In the genomic region with DNA sequence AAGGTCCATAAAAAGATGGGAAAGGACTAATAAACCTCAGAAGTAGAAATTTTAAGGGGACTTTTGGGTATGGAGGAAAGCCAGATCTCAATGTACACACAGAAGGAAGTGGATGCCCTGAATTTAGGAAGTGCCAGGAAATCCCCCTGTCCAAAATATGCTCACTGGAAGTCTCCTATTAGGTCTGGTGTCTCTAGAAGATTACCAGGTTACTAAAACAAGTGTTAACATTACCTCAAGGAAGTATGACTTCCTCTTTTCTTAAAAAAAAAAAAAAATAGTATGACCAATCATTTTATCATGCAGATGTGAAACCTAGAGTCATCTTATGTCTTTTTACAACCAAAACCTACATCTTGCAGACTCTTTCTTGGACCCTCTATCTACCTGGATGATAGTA, we compare ENCODE assay signal across 14 cellular contexts. TPM values are rescaled to one million over a fixed set of nuclear protein-coding genes. Genes with fewer than 3 reads are reported as not detected.
DNase-seq lines count a peak whose midpoint lies in the region; ATAC-seq and TF ChIP-seq lines count a peak whose summit lies in the region.
"Had no signal": no experiment of that assay in that cellular context is flagged by ENCODE, and none has a peak within 500 bp of the region (broad histone marks: within the 10 kb centered on the region; RNA-seq: fewer than 3 reads in every experiment).

No MANE protein-coding gene starts in this region.

- H4K8ac ChIP-seq in mesendoderm (ENCODE audit: low read depth, low read length), result no peak overlapping the region

- TF ChIP-seq POLR2A in NB4 (IDR thresholded peaks at IDR 0.05; ENCODE audit: extremely low read depth, insufficient read length), result no peak

- no peak overlapping the region for H3K4ac ChIP-seq in mesendoderm (ENCODE audit: low read depth, low read length)

- H3K4me1 ChIP-seq in neutrophil (ENCODE audit: control insufficient read depth in 1 of 2, insufficient read depth in 1 of 2, low read depth in 1 of 2, low read length in 1 of 2) (peaks cover 40 to 43% of the 10 kb centered on the region in 2 experiments), mesendoderm (ENCODE audit: control insufficient read depth, low read depth, low read length) (no peaks in the 10 kb centered on the region)
- H3K4me1 ChIP-seq: upper lobe of right lung had no signal

- no peak overlapping the region for H2BK120ac ChIP-seq in mesendoderm (ENCODE audit: low read depth, low read length)

- H3K9me3 ChIP-seq in neutrophil, result no peaks in the 10 kb centered on the region
- H3K9me3 ChIP-seq: A549, upper lobe of right lung had no signal

- intact Hi-C loops in activated CD4-positive, alpha-beta T cell treated with anti-CD3 and anti-CD28 coated beads for 36 hours (cut with DNase I, micrococcal nuclease), result loop anchor here in 1 of 2 experiments (1.0 to 2.0 kb wide), 2 partner anchors 12 to 25 kb away; no protein-coding TSS in a partner anchor

- no peak overlapping the region for H3K4me3 Mint-ChIP-seq in activated CD4-positive, alpha-beta T cell treated with anti-CD3 and anti-CD28 coated beads for 36 hours
- H3K4me3 Mint-ChIP-seq in activated CD4-positive, alpha-beta T cell treated with anti-CD3 and anti-CD28 coated beads, Interleukin-2, amount 10 ng/mL, durations not matched to agents 7 days and 5 days, result no peak overlapping the region
- H3K4me3 Mint-ChIP-seq: WTC11 had no signal

- peak overlapping the region; percentile 89 for H3K27ac ChIP-seq in neutrophil
- H3K27ac ChIP-seq in mesendoderm (ENCODE audit: low read depth, low read length), result no peak overlapping the region
- H3K27ac ChIP-seq: A549, upper lobe of right lung had no signal

- H3K27me3 ChIP-seq in neutrophil (no peaks in the 10 kb centered on the region), mesendoderm (ENCODE audit: insufficient read depth, low read length, poor library complexity) (no peaks in the 10 kb centered on the region)
- H3K27me3 ChIP-seq: upper lobe of right lung had no signal

- peaks cover 50% of the 10 kb centered on the region for H3K4me1 Mint-ChIP-seq in activated CD4-positive, alpha-beta T cell treated with anti-CD3 and anti-CD28 coated beads for 36 hours
- peaks cover 56% of the 10 kb centered on the region for H3K4me1 Mint-ChIP-seq in activated CD4-positive, alpha-beta T cell treated with anti-CD3 and anti-CD28 coated beads, Interleukin-2, amount 10 ng/mL, durations not matched to agents 7 days and 5 days

- no peak overlapping the region for H3K18ac ChIP-seq in mesendoderm (ENCODE audit: low read length)

- H3K9me3 Mint-ChIP-seq in activated CD4-positive, alpha-beta T cell treated with anti-CD3 and anti-CD28 coated beads for 36 hours (ENCODE audit: low read depth), result no peaks in the 10 kb centered on the region
- H3K9me3 Mint-ChIP-seq in activated CD4-positive, alpha-beta T cell treated with anti-CD3 and anti-CD28 coated beads, Interleukin-2, amount 10 ng/mL, durations not matched to agents 7 days and 5 days, result no peaks in the 10 kb centered on the region
- H3K9me3 Mint-ChIP-seq: WTC11 had no signal

- CTCF ChIA-PET in activated CD4-positive, alpha-beta T cell treated with anti-CD3 and anti-CD28 coated beads for 36 hours (lab: Charles Lee), result interaction anchor here (0.6 to 1.6 kb wide), 3 partner anchors 35 to 215 kb away, joined by 3 to 5 read pairs (median 4); no protein-coding TSS in a partner anchor
- CTCF ChIA-PET in activated CD4-positive, alpha-beta T cell treated with anti-CD3 and anti-CD28 coated beads, Interleukin-2, amount 10 ng/mL, durations not matched to agents 7 days and 5 days (lab: Charles Lee), result interaction anchor here (0.7 kb wide), 1 partner anchor 343 kb away, joined by 9 read pairs; no protein-coding TSS in a partner anchor

- peak overlapping the region; percentile 20 for H3K27ac Mint-ChIP-seq in activated CD4-positive, alpha-beta T cell treated with anti-CD3 and anti-CD28 coated beads for 36 hours
- no peak overlapping the region for H3K27ac Mint-ChIP-seq in activated CD4-positive, alpha-beta T cell treated with anti-CD3 and anti-CD28 coated beads, Interleukin-2, amount 10 ng/mL, durations not matched to agents 7 days and 5 days
- H3K27ac Mint-ChIP-seq: WTC11 had no signal

- no peak overlapping the region for H3K4me2 ChIP-seq in mesendoderm (ENCODE audit: low read length)
- H3K4me2 ChIP-seq: A549 had no signal

- no peak overlapping the region for H4K5ac ChIP-seq in mesendoderm (ENCODE audit: low read length)

- H3K56ac ChIP-seq in mesendoderm (ENCODE audit: low read length), result no peak overlapping the region

- H3K79me2 ChIP-seq in mesendoderm (ENCODE audit: control insufficient read depth, insufficient read depth, low read length), result no peaks in the 10 kb centered on the region

- H3K36me3 Mint-ChIP-seq in activated CD4-positive, alpha-beta T cell treated with anti-CD3 and anti-CD28 coated beads for 36 hours (ENCODE audit: low read depth), result peaks cover 45% of the 10 kb centered on the region
- peaks cover 71% of the 10 kb centered on the region for H3K36me3 Mint-ChIP-seq in activated CD4-positive, alpha-beta T cell treated with anti-CD3 and anti-CD28 coated beads, Interleukin-2, amount 10 ng/mL, durations not matched to agents 7 days and 5 days (ENCODE audit: low read depth)

- H2BK5ac ChIP-seq in mesendoderm (ENCODE audit: low read length), result no peak overlapping the region

- H3K27me3 Mint-ChIP-seq in activated CD4-positive, alpha-beta T cell treated with anti-CD3 and anti-CD28 coated beads for 36 hours, result no peaks in the 10 kb centered on the region
- H3K27me3 Mint-ChIP-seq in activated CD4-positive, alpha-beta T cell treated with anti-CD3 and anti-CD28 coated beads, Interleukin-2, amount 10 ng/mL, durations not matched to agents 7 days and 5 days, result no peaks in the 10 kb centered on the region

- H2AK5ac ChIP-seq in mesendoderm (ENCODE audit: low read length), result no peak overlapping the region

- H3K36me3 ChIP-seq in neutrophil, result peaks cover 59% of the 10 kb centered on the region
- H3K36me3 ChIP-seq in mesendoderm (ENCODE audit: control insufficient read depth, insufficient read depth, low read length), result no peaks in the 10 kb centered on the region

- H3K4me3 ChIP-seq in NB4 (ENCODE audit: low read depth, low read length) (no peak overlapping the region), neutrophil (ENCODE audit: low read depth in 1 of 2, low read length in 1 of 2) (peak overlapping the region in 1 of 2 experiments; percentile 16), mesendoderm (ENCODE audit: low read length) (no peak overlapping the region)
- H3K4me3 ChIP-seq: A549, upper lobe of right lung had no signal

- no peaks in the 10 kb centered on the region for H3K79me1 ChIP-seq in mesendoderm (ENCODE audit: low read length)

- no peak overlapping the region for H3K9ac ChIP-seq in mesendoderm (ENCODE audit: low read length)

- no peak overlapping the region for H3K23ac ChIP-seq in mesendoderm (ENCODE audit: low read length)

- no peak for TF ChIP-seq CTCF in NB4 (IDR thresholded peaks at IDR 0.05; ENCODE audit: low read depth, low read length)
- TF ChIP-seq CTCF in neutrophil (IDR thresholded peaks at IDR 0.05), result no peak

- ATAC-seq in activated CD4-positive, alpha-beta T cell treated with anti-CD3 and anti-CD28 coated beads for 36 hours, result peak; percentile 9
- peak; percentile 47 for ATAC-seq in HG02840 (IDR thresholded peaks at IDR 0.05; ENCODE audit: low FRiP score, unreplicated experiment)
- ATAC-seq: A549, left cardiac atrium, upper lobe of right lung, WTC11 had no signal

- POLR2A ChIA-PET in activated CD4-positive, alpha-beta T cell treated with anti-CD3 and anti-CD28 coated beads for 36 hours (lab: Charles Lee), result no interaction called here
- POLR2A ChIA-PET in activated CD4-positive, alpha-beta T cell treated with anti-CD3 and anti-CD28 coated beads, Interleukin-2, amount 10 ng/mL, durations not matched to agents 7 days and 5 days (lab: Charles Lee), result interaction anchor here (0.6 kb wide), 1 partner anchor 39 kb away, joined by 5 read pairs; no protein-coding TSS in a partner anchor

- no peak overlapping the region for H2BK15ac ChIP-seq in mesendoderm (replicated peaks; ENCODE audit: low read depth)

- no peak for DNase-seq in activated CD4-positive, alpha-beta T cell treated with anti-CD3 and anti-CD28 coated beads for 36 hours
- DNase-seq in activated CD4-positive, alpha-beta T cell treated with anti-CD3 and anti-CD28 coated beads, Interleukin-2, amount 10 ng/mL, durations not matched to agents 7 days and 5 days, result no peak
- DNase-seq in NB4 (ENCODE audit: low read depth) (peak; percentile 29), DMS79 (lab: John Stamatoyannopoulos, UW) (no peak), mesendoderm (no peak), NCI-H187 treated with DMSO at 0.1 percent for 48 hours (lab: John Stamatoyannopoulos, UW) (no peak)
- DNase-seq: cerebellar nuclear complex, left cardiac atrium, small intestine, upper lobe of right lung had no signal

RNA-seq across cellular contexts. Expression of a gene that starts 30.7 kb away (rescaled TPM):
- total RNA-seq in activated CD4-positive, alpha-beta T cell treated with anti-CD3 and anti-CD28 coated beads for 36 hours, result 10 to 100 TPM; 12.4 to 16.0 TPM
- 10 to 100 TPM; 22.5 to 29.2 TPM for total RNA-seq in activated CD4-positive, alpha-beta T cell treated with anti-CD3 and anti-CD28 coated beads, Interleukin-2, amount 10 ng/mL, durations not matched to agents 7 days and 5 days
- 10.2 TPM for polyA plus RNA-seq in mesendoderm (2013, experiment 1 of 2)
- polyA plus RNA-seq in mesendoderm (2013, experiment 2 of 2), result 9.4 TPM
